In genomic region chr21:44509539-44509938, GRCh38 we compare ENCODE assay signal across 8 cellular contexts. TPM values are rescaled to one million over a fixed set of nuclear protein-coding genes. Genes with fewer than 3 reads are reported as not detected.
DNase-seq lines count a peak whose midpoint lies in the region; ATAC-seq and TF ChIP-seq lines count a peak whose summit lies in the region.

No MANE protein-coding gene starts in this region.

- CTCF ChIA-PET in activated naive CD4-positive, alpha-beta T cell treated with anti-CD3 and anti-CD28 coated beads for 36 hours (lab: Charles Lee): interaction anchor here (0.6 to 2.7 kb wide), 10 partner anchors 11 to 284 kb away, joined by 3 to 37 read pairs (median 4); partner anchors contain the start of gene KRTAP10-9

- no peaks in the 10 kb centered on the region for H3K9me3 ChIP-seq in Peyer's patch

- no peaks in the 10 kb centered on the region for H3K36me3 Mint-ChIP-seq in activated naive CD4-positive, alpha-beta T cell treated with anti-CD3 and anti-CD28 coated beads for 36 hours (ENCODE audit: low read depth)
- H3K36me3 Mint-ChIP-seq in activated T-helper 1 cell treated with anti-CD3 and anti-CD28 coated beads, Interleukin-12 subunit alpha, Interleukin-12 subunit beta, Interleukin-2, Interleukin-4 antibody, amounts not matched to agents 30 ng/mL and 10 ng/mL and 1 ng/mL, durations not matched to agents 14 hours and 24 hours and 36 hours (ENCODE audit: low read depth): no peaks in the 10 kb centered on the region

- no peak overlapping the region for H3K4me3 ChIP-seq in Jurkat, Clone E6-1 (ENCODE audit: low read length)
- no peak overlapping the region for H3K4me3 ChIP-seq in Peyer's patch

- no peaks in the 10 kb centered on the region for H3K27me3 ChIP-seq in Peyer's patch

- H3K27ac ChIP-seq in Peyer's patch: no peak overlapping the region

- DNase-seq in AG08396 (ENCODE audit: low spot score) (peak; percentile 55), Peyer's patch (peak in 2 of 3 donors; percentile 71 to 75), left cardiac atrium (peak; percentile 76), COLO668 (lab: John Stamatoyannopoulos, UW; ENCODE audit: unreplicated experiment) (no peak)
- peak; percentile 54 for DNase-seq in Jurkat, Clone E6-1 (ENCODE audit: low read depth, low spot score)
- DNase-seq in activated naive CD4-positive, alpha-beta T cell treated with anti-CD3 and anti-CD28 coated beads for 36 hours: no peak
- DNase-seq in activated T-helper 1 cell treated with anti-CD3 and anti-CD28 coated beads, Interleukin-12 subunit alpha, Interleukin-12 subunit beta, Interleukin-2, Interleukin-4 antibody, amounts not matched to agents 30 ng/mL and 10 ng/mL and 1 ng/mL, durations not matched to agents 14 hours and 24 hours and 36 hours (ENCODE audit: low spot score): no peak

- H3K9me3 Mint-ChIP-seq in activated naive CD4-positive, alpha-beta T cell treated with anti-CD3 and anti-CD28 coated beads for 36 hours: no peaks in the 10 kb centered on the region
- no peaks in the 10 kb centered on the region for H3K9me3 Mint-ChIP-seq in activated T-helper 1 cell treated with anti-CD3 and anti-CD28 coated beads, Interleukin-12 subunit alpha, Interleukin-12 subunit beta, Interleukin-2, Interleukin-4 antibody, amounts not matched to agents 30 ng/mL and 10 ng/mL and 1 ng/mL, durations not matched to agents 14 hours and 24 hours and 36 hours

- peaks cover 0 to 10% (median 6%) of the 10 kb centered on the region in 4 donors for H3K4me1 ChIP-seq in Peyer's patch

- no peaks in the 10 kb centered on the region for H3K27me3 Mint-ChIP-seq in activated naive CD4-positive, alpha-beta T cell treated with anti-CD3 and anti-CD28 coated beads for 36 hours (ENCODE audit: low read depth)
- peaks cover 6% of the 10 kb centered on the region for H3K27me3 Mint-ChIP-seq in activated T-helper 1 cell treated with anti-CD3 and anti-CD28 coated beads, Interleukin-12 subunit alpha, Interleukin-12 subunit beta, Interleukin-2, Interleukin-4 antibody, amounts not matched to agents 30 ng/mL and 10 ng/mL and 1 ng/mL, durations not matched to agents 14 hours and 24 hours and 36 hours (ENCODE audit: insufficient read depth)

- TF ChIP-seq POLR2A in Peyer's patch (IDR thresholded peaks at IDR 0.05): no peak

- no peak overlapping the region for H3K4me3 Mint-ChIP-seq in activated naive CD4-positive, alpha-beta T cell treated with anti-CD3 and anti-CD28 coated beads for 36 hours
- H3K4me3 Mint-ChIP-seq in activated T-helper 1 cell treated with anti-CD3 and anti-CD28 coated beads, Interleukin-12 subunit alpha, Interleukin-12 subunit beta, Interleukin-2, Interleukin-4 antibody, amounts not matched to agents 30 ng/mL and 10 ng/mL and 1 ng/mL, durations not matched to agents 14 hours and 24 hours and 36 hours: no peak overlapping the region

- intact Hi-C loops in left cardiac atrium (cut with DNase I): no loop called here
- intact Hi-C loops in activated naive CD4-positive, alpha-beta T cell treated with anti-CD3 and anti-CD28 coated beads for 36 hours (cut with micrococcal nuclease): no loop called here
- intact Hi-C loops in activated T-helper 1 cell treated with anti-CD3 and anti-CD28 coated beads, Interleukin-12 subunit alpha, Interleukin-12 subunit beta, Interleukin-2, Interleukin-4 antibody, amounts not matched to agents 30 ng/mL and 10 ng/mL and 1 ng/mL, durations not matched to agents 14 hours and 24 hours and 36 hours (cut with micrococcal nuclease): no loop called here

- no peak overlapping the region for H3K27ac Mint-ChIP-seq in activated naive CD4-positive, alpha-beta T cell treated with anti-CD3 and anti-CD28 coated beads for 36 hours
- no peak overlapping the region for H3K27ac Mint-ChIP-seq in activated T-helper 1 cell treated with anti-CD3 and anti-CD28 coated beads, Interleukin-12 subunit alpha, Interleukin-12 subunit beta, Interleukin-2, Interleukin-4 antibody, amounts not matched to agents 30 ng/mL and 10 ng/mL and 1 ng/mL, durations not matched to agents 14 hours and 24 hours and 36 hours

- peak; percentile 91 to 94 for ATAC-seq in left cardiac atrium
- ATAC-seq in GM18873 (IDR thresholded peaks at IDR 0.05; ENCODE audit: low FRiP score, unreplicated experiment): no peak

- H3K36me3 ChIP-seq in Peyer's patch: no peaks in the 10 kb centered on the region

- peaks cover 5% of the 10 kb centered on the region for H3K4me1 Mint-ChIP-seq in activated naive CD4-positive, alpha-beta T cell treated with anti-CD3 and anti-CD28 coated beads for 36 hours (ENCODE audit: low read depth)
- no peaks in the 10 kb centered on the region for H3K4me1 Mint-ChIP-seq in activated T-helper 1 cell treated with anti-CD3 and anti-CD28 coated beads, Interleukin-12 subunit alpha, Interleukin-12 subunit beta, Interleukin-2, Interleukin-4 antibody, amounts not matched to agents 30 ng/mL and 10 ng/mL and 1 ng/mL, durations not matched to agents 14 hours and 24 hours and 36 hours (ENCODE audit: low read depth)

- TF ChIP-seq CTCF in Peyer's patch (IDR thresholded peaks at IDR 0.05): peak in 3 of 6 experiments; percentile 55 to 58 (median 55)

RNA-seq across cellular contexts. Expression of gene KRTAP10-1, which starts 30.5 kb away (rescaled TPM):
- not detected for polyA plus RNA-seq in Jurkat, Clone E6-1 (2012; ENCODE audit: insufficient read depth, insufficient read length)
- not detected for total RNA-seq in Peyer's patch
- total RNA-seq in left cardiac atrium: not detected
- total RNA-seq in activated naive CD4-positive, alpha-beta T cell treated with anti-CD3 and anti-CD28 coated beads for 36 hours: not detected
- not detected in 2 replicates for total RNA-seq in activated T-helper 1 cell treated with anti-CD3 and anti-CD28 coated beads, Interleukin-12 subunit alpha, Interleukin-12 subunit beta, Interleukin-2, Interleukin-4 antibody, amounts not matched to agents 30 ng/mL and 10 ng/mL and 1 ng/mL, durations not matched to agents 14 hours and 24 hours and 36 hours

RNA-seq across cellular contexts. Expression of gene KRTAP10-2, which starts 41.8 kb away (rescaled TPM):
- not detected for polyA plus RNA-seq in Jurkat, Clone E6-1 (2012; ENCODE audit: insufficient read depth, insufficient read length)
- total RNA-seq in Peyer's patch (not detected), left cardiac atrium (not detected)
- total RNA-seq in activated naive CD4-positive, alpha-beta T cell treated with anti-CD3 and anti-CD28 coated beads for 36 hours: not detected
- not detected in 2 replicates for total RNA-seq in activated T-helper 1 cell treated with anti-CD3 and anti-CD28 coated beads, Interleukin-12 subunit alpha, Interleukin-12 subunit beta, Interleukin-2, Interleukin-4 antibody, amounts not matched to agents 30 ng/mL and 10 ng/mL and 1 ng/mL, durations not matched to agents 14 hours and 24 hours and 36 hours

RNA-seq across cellular contexts. Expression of gene KRTAP10-3, which starts 49.1 kb away (rescaled TPM):
- polyA plus RNA-seq in Jurkat, Clone E6-1 (2012; ENCODE audit: insufficient read depth, insufficient read length): not detected
- total RNA-seq in Peyer's patch (not detected), left cardiac atrium (not detected)
- not detected for total RNA-seq in activated naive CD4-positive, alpha-beta T cell treated with anti-CD3 and anti-CD28 coated beads for 36 hours
- not detected in 2 replicates for total RNA-seq in activated T-helper 1 cell treated with anti-CD3 and anti-CD28 coated beads, Interleukin-12 subunit alpha, Interleukin-12 subunit beta, Interleukin-2, Interleukin-4 antibody, amounts not matched to agents 30 ng/mL and 10 ng/mL and 1 ng/mL, durations not matched to agents 14 hours and 24 hours and 36 hours

RNA-seq across cellular contexts. Expression of gene LRRC3, which starts 54.2 kb away (rescaled TPM):
- 1.1 TPM for polyA plus RNA-seq in Jurkat, Clone E6-1 (2012; ENCODE audit: insufficient read depth, insufficient read length)
- 1 to 10 TPM; 1.7 to 6.6 (median 2.2) TPM for total RNA-seq in Peyer's patch
- 1 to 10 TPM; 1.4 to 2.5 TPM for total RNA-seq in left cardiac atrium
- 1 to 10 TPM; 2.5 to 2.8 TPM for total RNA-seq in activated naive CD4-positive, alpha-beta T cell treated with anti-CD3 and anti-CD28 coated beads for 36 hours
- total RNA-seq in activated T-helper 1 cell treated with anti-CD3 and anti-CD28 coated beads, Interleukin-12 subunit alpha, Interleukin-12 subunit beta, Interleukin-2, Interleukin-4 antibody, amounts not matched to agents 30 ng/mL and 10 ng/mL and 1 ng/mL, durations not matched to agents 14 hours and 24 hours and 36 hours: 1.8 and 1.9 TPM in 2 replicates

Comparison
In these comparisons a context has a peak if more than half of its experiments do, and no peak if none do; other contexts are left out.
1. DNase-seq: peak in AG08396 (single experiment), Jurkat, Clone E6-1 (single experiment), Peyer's patch (2 of 3) and left cardiac atrium (single experiment); none in activated naive CD4-positive, alpha-beta T cell treated with anti-CD3 and anti-CD28 coated beads for 36 hours (single experiment), activated T-helper 1 cell treated with anti-CD3 and anti-CD28 coated beads, Interleukin-12 subunit alpha, Interleukin-12 subunit beta, Interleukin-2, Interleukin-4 antibody, amounts not matched to agents 30 ng/mL and 10 ng/mL and 1 ng/mL, durations not matched to agents 14 hours and 24 hours and 36 hours (single experiment) and COLO668 (single experiment).